Comparison of ENCODE assay signal across 23 cellular contexts in genomic region chr12:94183702-94184379, GRCh38. TPM values are rescaled to one million over a fixed set of nuclear protein-coding genes. Genes with fewer than 3 reads are reported as not detected.
A peak's percentile ranks its signal among the peaks of the same experiment; 100 is the strongest.
DNase-seq lines count a peak whose midpoint lies in the region; ATAC-seq, FAIRE-seq and TF ChIP-seq lines count a peak whose summit lies in the region.
"Had no signal": no experiment of that assay in that cellular context is flagged by ENCODE, and none has a peak within 500 bp of the region (broad histone marks: within the 10 kb centered on the region; RNA-seq: fewer than 3 reads in every experiment).

No MANE protein-coding gene starts in this region.

- H3K27me3 Mint-ChIP-seq in endodermal cell (ENCODE audit: insufficient read depth) = peaks cover 6% of the 10 kb centered on the region
- H3K27me3 Mint-ChIP-seq in glutamatergic neuron (ENCODE audit: unreplicated experiment) = no peaks in the 10 kb centered on the region

- intact Hi-C loops in mucosa of descending colon (cut with DNase I, micrococcal nuclease) = no loop called here

- peaks cover 47% of the 10 kb centered on the region for H3K27me3 ChIP-seq in HUES48 (ENCODE audit: control insufficient read depth, insufficient read depth, low read length)
- H3K27me3 ChIP-seq in endodermal cell (ENCODE audit: control insufficient read depth, insufficient read depth, low read length, poor library complexity, severe bottlenecking) = no peaks in the 10 kb centered on the region
- no peaks in the 10 kb centered on the region for H3K27me3 ChIP-seq in small intestine (ENCODE audit: control insufficient read depth in 2 of 2, insufficient read depth in 2 of 2, low read length in 2 of 2)
- H3K27me3 ChIP-seq: BLaER1, SJCRH30 had no signal

- H3K9me3 Mint-ChIP-seq in endodermal cell (peaks cover 8% of the 10 kb centered on the region), glutamatergic neuron (ENCODE audit: unreplicated experiment) (no peaks in the 10 kb centered on the region)
- H3K9me3 Mint-ChIP-seq: CD8-positive, alpha-beta T cell; GM23338 had no signal

- TF ChIP-seq CTCF in endodermal cell (conservative IDR thresholded peaks at IDR 0.05) = no peak
- no peak for TF ChIP-seq CTCF in mucosa of descending colon (IDR thresholded peaks at IDR 0.05)
- TF ChIP-seq CTCF in glutamatergic neuron (IDR thresholded peaks at IDR 0.05; ENCODE audit: partially characterized antibody, unreplicated experiment) = no peak

- H3K9ac ChIP-seq in HUES48 (ENCODE audit: low read depth, low read length) (no peak overlapping the region), endodermal cell (ENCODE audit: extremely low read depth, low read length, poor library complexity, severe bottlenecking) (peak overlapping the region; percentile 72)
- H3K9ac ChIP-seq: BLaER1 had no signal

- H3K9me3 ChIP-seq in HUES48 (ENCODE audit: control insufficient read depth, insufficient read depth, low read length) (no peaks in the 10 kb centered on the region), endodermal cell (ENCODE audit: control insufficient read depth, low read length) (peaks cover 4% of the 10 kb centered on the region), mucosa of descending colon (no peaks in the 10 kb centered on the region), small intestine (ENCODE audit: control insufficient read depth, low read depth) (no peaks in the 10 kb centered on the region)
- H3K9me3 ChIP-seq: BLaER1, HAP-1, SJCRH30 had no signal

- H3K36me3 ChIP-seq in HUES48 (ENCODE audit: control insufficient read depth, insufficient read depth, low read length) (no peaks in the 10 kb centered on the region), endodermal cell (ENCODE audit: control insufficient read depth, insufficient read depth, low read length) (no peaks in the 10 kb centered on the region), mucosa of descending colon (ENCODE audit: low read depth) (no peaks in the 10 kb centered on the region), small intestine (ENCODE audit: control insufficient read depth in 2 of 2, insufficient read depth in 2 of 2, low read length in 2 of 2) (no peaks in the 10 kb centered on the region)
- H3K36me3 ChIP-seq: BLaER1, HAP-1, SJCRH30 had no signal

- FAIRE-seq in small intestine (lab: Jason Lieb, UNC) = no peak
- FAIRE-seq: GM18507, RCC 7860 had no signal

- H3K36me3 Mint-ChIP-seq in endodermal cell (ENCODE audit: low read depth) (no peaks in the 10 kb centered on the region), glutamatergic neuron (ENCODE audit: unreplicated experiment) (no peaks in the 10 kb centered on the region)

- H3K27ac ChIP-seq in HUES48 (ENCODE audit: low read depth, low read length) = peak overlapping the region; percentile 79
- peak overlapping the region; percentile 79 for H3K27ac ChIP-seq in endodermal cell (ENCODE audit: low read depth, low read length)
- H3K27ac ChIP-seq in small intestine (ENCODE audit: low read depth in 1 of 2, low read length in 1 of 2) = no peak overlapping the region
- H3K27ac ChIP-seq: BLaER1, SJCRH30 had no signal

- peak overlapping the region; percentile 94 for H3K27ac Mint-ChIP-seq in endodermal cell
- no peak overlapping the region for H3K27ac Mint-ChIP-seq in glutamatergic neuron (ENCODE audit: unreplicated experiment)
- H3K27ac Mint-ChIP-seq: CD8-positive, alpha-beta T cell; GM23338 had no signal

- H3K4me1 Mint-ChIP-seq in endodermal cell = peaks cover 30% of the 10 kb centered on the region
- H3K4me1 Mint-ChIP-seq in glutamatergic neuron (ENCODE audit: low read depth, unreplicated experiment) = no peaks in the 10 kb centered on the region

- no peak overlapping the region for H3K4me3 ChIP-seq in HUES48 (ENCODE audit: low read depth, low read length)
- peak overlapping the region; percentile 67 for H3K4me3 ChIP-seq in endodermal cell (ENCODE audit: low read length)
- no peak overlapping the region for H3K4me3 ChIP-seq in mucosa of descending colon
- no peak overlapping the region for H3K4me3 ChIP-seq in small intestine (ENCODE audit: low read depth in 1 of 2, low read length in 2 of 2)
- H3K4me3 ChIP-seq: BLaER1, GM23338, HAP-1, SJCRH30 had no signal

- ATAC-seq in mucosa of descending colon = peak; percentile 84
- ATAC-seq: CD8-positive, alpha-beta T cell; GM23338 had no signal

- H3K4me3 Mint-ChIP-seq in endodermal cell = peak overlapping the region; percentile 33
- no peak overlapping the region for H3K4me3 Mint-ChIP-seq in glutamatergic neuron (ENCODE audit: unreplicated experiment)
- H3K4me3 Mint-ChIP-seq: CD8-positive, alpha-beta T cell; GM23338 had no signal

- H3K4me1 ChIP-seq in HUES48 (ENCODE audit: control insufficient read depth, insufficient read depth, low read length) (peaks cover 12% of the 10 kb centered on the region; the same call in 1 of the 2 replicates), endodermal cell (ENCODE audit: control insufficient read depth, insufficient read depth, low read length) (peaks cover 21% of the 10 kb centered on the region), mucosa of descending colon (ENCODE audit: low read depth) (peaks cover 8% of the 10 kb centered on the region), small intestine (ENCODE audit: control insufficient read depth in 2 of 2, insufficient read depth in 1 of 2, low read depth in 1 of 2, low read length in 1 of 2) (peaks cover 3% of the 10 kb centered on the region in 2 donors)
- H3K4me1 ChIP-seq: HAP-1, SJCRH30 had no signal

- 74 to 81% methylated on average over 4 to 9 of the region's 9 CpGs for WGBS in endodermal cell (ENCODE audit: insufficient coverage in 1 of 2, insufficient read length in 1 of 2), 2 experiments
- 30 to 64% (median 50%) methylated on average over 9 of the region's 9 CpGs for WGBS in small intestine, 3 donors

- DNase-seq in endodermal cell (peak; percentile 62), mucosa of descending colon (peak in 1 of 3 donors; percentile 25), small intestine (peak; percentile 89), glutamatergic neuron (no peak), C1 segment of cervical spinal cord (lab: John Stamatoyannopoulos, UW) (no peak), NCI-H1694 (lab: John Stamatoyannopoulos, UW) (no peak), nucleus accumbens (lab: John Stamatoyannopoulos, UW) (no peak)
- DNase-seq: Calu3; CD8-positive, alpha-beta T cell; DMS153; GDM1; MV-4-11; NCI-H1105 treated with DMSO at 0.1 percent for 48 hours; NCI-H2081 treated with DMSO at 0.1 percent for 48 hours; NCI-H526; OCI-M1 had no signal

RNA-seq across cellular contexts. Expression of gene PLXNC1, which starts 35.5 kb away (rescaled TPM):
- total RNA-seq in endodermal cell = 1 to 10 TPM; 1.6 to 1.9 TPM
- polyA plus RNA-seq in endodermal cell (2013, experiment 1 of 2) = 10.2 TPM
- 9.9 TPM for polyA plus RNA-seq in endodermal cell (2013, experiment 2 of 2)
- 10 to 100 TPM in 1 of 3 donors, 1 to 10 TPM in 2; 5.2 to 13.2 (median 6.2) TPM for total RNA-seq in mucosa of descending colon
- polyA plus RNA-seq in small intestine = 1 to 10 TPM in 2 of 3 donors, under 1 TPM in 1; 0.22 to 1.4 (median 1.1) TPM
- total RNA-seq in glutamatergic neuron (ENCODE audit: unreplicated experiment) = 4.9 TPM

Comparison
In these comparisons a context has a peak if more than half of its experiments do, and no peak if none do; other contexts are left out.
1. H3K27ac ChIP-seq: peak in HUES48 (single experiment) and endodermal cell (single experiment); none in small intestine (0 of 2).
2. DNase-seq: peak in endodermal cell (single experiment) and small intestine (single experiment); none in glutamatergic neuron (single experiment), C1 segment of cervical spinal cord (0 of 14), NCI-H1694 (single experiment) and nucleus accumbens (0 of 56).